14 cellular contexts compared by ENCODE assay signal in the genomic region with DNA sequence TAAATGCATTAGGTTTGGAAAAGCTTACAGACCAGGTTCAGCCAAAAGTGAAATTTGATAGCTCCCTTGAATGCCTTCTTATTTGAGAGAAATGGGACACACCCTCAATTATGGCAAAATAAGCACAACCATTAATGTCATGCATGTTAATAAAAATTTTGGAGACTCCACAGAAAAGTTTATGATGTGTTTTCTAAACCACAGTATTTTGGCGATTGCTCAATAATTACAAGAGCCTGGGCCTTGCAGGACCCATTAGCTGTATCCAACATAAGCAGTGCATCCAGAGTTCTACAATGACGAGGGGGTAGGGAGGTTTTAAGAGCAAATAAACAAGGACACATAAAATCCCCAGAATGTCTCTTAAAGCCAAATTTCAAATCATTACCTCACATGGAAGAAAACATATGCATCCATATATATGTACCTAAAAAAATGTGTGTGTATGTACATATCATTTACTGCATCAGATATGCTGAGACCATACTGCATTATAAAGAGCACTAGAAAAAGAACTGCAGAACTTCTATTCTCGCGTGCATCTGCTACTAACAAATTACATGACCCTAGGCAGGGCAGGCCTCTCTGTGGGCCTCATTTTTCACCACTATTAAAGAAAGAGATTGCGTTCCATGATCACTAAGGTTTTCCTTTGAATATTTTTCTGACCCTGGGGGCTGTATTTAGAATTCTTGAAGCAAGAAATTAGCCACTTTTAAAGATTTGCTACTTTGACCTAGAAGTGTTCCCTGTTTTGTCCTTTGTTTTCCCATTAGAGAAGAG. TPM values are rescaled to one million over a fixed set of nuclear protein-coding genes. Genes with fewer than 3 reads are reported as not detected.
DNase-seq lines count a peak whose midpoint lies in the region; ATAC-seq and TF ChIP-seq lines count a peak whose summit lies in the region.
"Had no signal": no experiment of that assay in that cellular context is flagged by ENCODE, and none has a peak within 500 bp of the region (broad histone marks: within the 10 kb centered on the region; RNA-seq: fewer than 3 reads in every experiment).

No MANE protein-coding gene starts in this region.

- no peak overlapping the region for H4K91ac ChIP-seq in H9 (ENCODE audit: insufficient read length, low read depth, low read length)

- H3K9me3 Mint-ChIP-seq in H9 (peaks cover 23 to 30% of the 10 kb centered on the region in 2 experiments), HFFc6 (peaks cover 29% of the 10 kb centered on the region)

- peaks cover 11 to 15% of the 10 kb centered on the region in 2 experiments for H3K4me1 Mint-ChIP-seq in H9
- H3K4me1 Mint-ChIP-seq in HFFc6 (ENCODE audit: low read depth): peaks cover 9% of the 10 kb centered on the region; the same call in 1 of the 2 replicates

- H3K27ac ChIP-seq in H9 (ENCODE audit: insufficient read length, low read depth, low read length) (no peak overlapping the region), WERI-Rb-1 (peak overlapping the region; percentile 10)
- H3K27ac ChIP-seq: psoas muscle, thoracic aorta had no signal

- H4K8ac ChIP-seq in H9 (replicated peaks; ENCODE audit: insufficient read length, low read depth, low read length): no peak overlapping the region

- no peak for TF ChIP-seq CTCF in AG10803 (conservative IDR thresholded peaks at IDR 0.05; ENCODE audit: low read length)
- no peak for TF ChIP-seq CTCF in H9 (conservative IDR thresholded peaks at IDR 0.05)
- no peak for TF ChIP-seq CTCF in WERI-Rb-1 (IDR thresholded peaks at IDR 0.05; ENCODE audit: low read depth, low read length)
- TF ChIP-seq CTCF in HFFc6 (IDR thresholded peaks at IDR 0.05): no peak

- H2BK12ac ChIP-seq in H9 (ENCODE audit: insufficient read length, low read depth, low read length): no peak overlapping the region

- H4K20me1 ChIP-seq in H9 (ENCODE audit: control insufficient read depth, insufficient read depth, insufficient read length): no peaks in the 10 kb centered on the region

- H3K36me3 Mint-ChIP-seq in H9 (ENCODE audit: insufficient read depth in 1 of 3, low read depth in 3 of 3) (peaks cover 8 to 19% (median 11%) of the 10 kb centered on the region in 3 experiments), HFFc6 (ENCODE audit: low read depth) (peaks cover 6% of the 10 kb centered on the region; the same call in 1 of the 2 replicates)

- no peak overlapping the region for H3T11ph ChIP-seq in H9 (ENCODE audit: low read length)

- H3K36me3 ChIP-seq in WERI-Rb-1: no peaks in the 10 kb centered on the region
- H3K36me3 ChIP-seq: thoracic aorta had no signal

- no peak overlapping the region for H3K4ac ChIP-seq in H9 (ENCODE audit: low read depth, low read length)

- H3K23ac ChIP-seq in H9 (ENCODE audit: insufficient read length, low read depth, low read length): no peak overlapping the region

- no peak overlapping the region for H3K4me3 ChIP-seq in AG10803 (ENCODE audit: low read length)
- H3K4me3 ChIP-seq in WERI-Rb-1 (ENCODE audit: low read depth, low read length): no peak overlapping the region
- H3K4me3 ChIP-seq: mucosa of descending colon, psoas muscle, thoracic aorta had no signal

- H3K14ac ChIP-seq in H9 (ENCODE audit: insufficient read depth, low read length): no peak overlapping the region

- H2AK5ac ChIP-seq in H9 (ENCODE audit: insufficient read length, low read length): no peak overlapping the region

- no peak overlapping the region for H4K5ac ChIP-seq in H9 (ENCODE audit: insufficient read length, low read depth, low read length)

- no peaks in the 10 kb centered on the region for H3K4me1 ChIP-seq in H9 (ENCODE audit: insufficient read depth, low read length)
- H3K4me1 ChIP-seq: foreskin keratinocyte, psoas muscle had no signal

- WGBS in H9 (ENCODE audit: extremely low coverage, insufficient read length, low lambda C conversion rate): no CpG with 5 or more reads among the region's 5 CpGs

- H2BK15ac ChIP-seq in H9 (ENCODE audit: low read depth, low read length): no peak overlapping the region

- no peak overlapping the region for H2BK5ac ChIP-seq in H9 (ENCODE audit: insufficient read length, low read length)

- H3K27me3 Mint-ChIP-seq in H9 (ENCODE audit: low read depth): no peaks in the 10 kb centered on the region
- no peaks in the 10 kb centered on the region; the same call in 1 of the 2 replicates for H3K27me3 Mint-ChIP-seq in HFFc6 (ENCODE audit: insufficient read depth)

- H3K4me2 ChIP-seq in H9 (ENCODE audit: insufficient read depth, insufficient read length, low read length): no peak overlapping the region

- no peaks in the 10 kb centered on the region for H3K23me2 ChIP-seq in H9 (ENCODE audit: insufficient read length, low read depth, low read length, poor library complexity, severe bottlenecking)

- no peaks in the 10 kb centered on the region for H3K79me1 ChIP-seq in H9 (ENCODE audit: insufficient read depth, low read depth, low read length, poor library complexity, severe bottlenecking)

- no peak overlapping the region for H3K4me3 Mint-ChIP-seq in H9
- H3K4me3 Mint-ChIP-seq in HFFc6: no peak overlapping the region
- H3K4me3 Mint-ChIP-seq: activated CD8-positive, alpha-beta T cell treated with anti-CD3 and anti-CD28 coated beads, Interleukin-2, amount 10 ng/mL, durations not matched to agents 7 days and 5 days had no signal

- H3K9me3 ChIP-seq in H9 (ENCODE audit: control insufficient read depth, low read depth, low read length): no peaks in the 10 kb centered on the region
- H3K9me3 ChIP-seq in WERI-Rb-1 (ENCODE audit: severe bottlenecking): peaks cover 6% of the 10 kb centered on the region

- no peak overlapping the region for H3K18ac ChIP-seq in H9 (ENCODE audit: insufficient read length, low read depth, low read length)

- H2AFZ ChIP-seq in H9 (ENCODE audit: low read length): no peak overlapping the region

- H3K9ac ChIP-seq in H9 (ENCODE audit: extremely low read depth, insufficient read length, low read length): no peak overlapping the region

- no peak for ATAC-seq in HG03159 (IDR thresholded peaks at IDR 0.05; ENCODE audit: unreplicated experiment)
- ATAC-seq: activated CD8-positive, alpha-beta T cell treated with anti-CD3 and anti-CD28 coated beads, Interleukin-2, amount 10 ng/mL, durations not matched to agents 7 days and 5 days; mucosa of descending colon; psoas muscle had no signal

- no peak overlapping the region for H2BK120ac ChIP-seq in H9 (ENCODE audit: low read depth, low read length, poor library complexity, severe bottlenecking)

- in situ Hi-C loops in ACHN (cut with HindIII; ENCODE audit: low pct_ligation_motif_present, low pct_unique_long_range_greater_than_20kb, low sequenced_read_pairs): no loop called here

- H3K27me3 ChIP-seq in H9 (ENCODE audit: insufficient read depth, low read length) (no peaks in the 10 kb centered on the region), WERI-Rb-1 (ENCODE audit: insufficient read depth, low read depth, severe bottlenecking) (no peaks in the 10 kb centered on the region)
- H3K27me3 ChIP-seq: foreskin keratinocyte had no signal

- H3K27ac Mint-ChIP-seq in H9 (peak overlapping the region in 2 of 3 experiments; percentile 25 to 37; a peak in 1 of 7 replicates), HFFc6 (no peak overlapping the region)
- H3K27ac Mint-ChIP-seq: activated CD8-positive, alpha-beta T cell treated with anti-CD3 and anti-CD28 coated beads, Interleukin-2, amount 10 ng/mL, durations not matched to agents 7 days and 5 days had no signal

- H3K56ac ChIP-seq in H9 (ENCODE audit: insufficient read length, low read depth, low read length): no peak overlapping the region

- no peaks in the 10 kb centered on the region for H3K79me2 ChIP-seq in H9 (ENCODE audit: insufficient read depth, low read length)

- peak; percentile 38 for DNase-seq in AG10803 (ENCODE audit: low read depth)
- DNase-seq in H9: no peak
- DNase-seq in WERI-Rb-1: no peak
- DNase-seq in medulla oblongata (ENCODE audit: extremely low spot score): peak; percentile 3
- DNase-seq in NCI-H2029 treated with DMSO at 0.1 percent for 48 hours (lab: John Stamatoyannopoulos, UW): no peak
- no peak for DNase-seq in HFFc6
- DNase-seq in ACHN: no peak
- DNase-seq: activated CD8-positive, alpha-beta T cell treated with anti-CD3 and anti-CD28 coated beads, Interleukin-2, amount 10 ng/mL, durations not matched to agents 7 days and 5 days; activated effector memory CD4-positive, alpha-beta T cell treated with Interleukin-2 at 50 U/mL for 16 hours; mucosa of descending colon; psoas muscle had no signal

- H2BK20ac ChIP-seq in H9 (ENCODE audit: low read depth, low read length, poor library complexity, severe bottlenecking): no peak overlapping the region

RNA-seq across cellular contexts. Expression of a gene that starts 38.0 kb away (rescaled TPM):
- 0.64 and 0.90 TPM in 2 replicates for total RNA-seq in H9 (2021)
- not detected for total RNA-seq in HFFc6 (2021; fragmentation: NEBNext Ultra II Directional; extraction: Animal tissue kit (Norgen Biotek cat#: 25700))

RNA-seq across cellular contexts. Expression of a gene that starts 49.9 kb away (rescaled TPM):
- total RNA-seq in H9 (2021): not detected in 2 replicates
- total RNA-seq in HFFc6 (2021; fragmentation: NEBNext Ultra II Directional; extraction: Animal tissue kit (Norgen Biotek cat#: 25700)): not detected

Comparison
In these comparisons a context has a peak if more than half of its experiments do, and no peak if none do; other contexts are left out.
1. DNase-seq: peak in AG10803 (single experiment) and medulla oblongata (single experiment); none in H9 (single experiment), WERI-Rb-1 (single experiment), NCI-H2029 treated with DMSO at 0.1 percent for 48 hours (single experiment), HFFc6 (single experiment) and ACHN (single experiment).